In genomic region chr6:5992551-5993225, GRCh38 we compare ENCODE assay signal across 17 cellular contexts. TPM values are rescaled to one million over a fixed set of nuclear protein-coding genes. Genes with fewer than 3 reads are reported as not detected.
"Had no signal": no experiment of that assay in that cellular context is flagged by ENCODE, and none has a peak within 500 bp of the region (broad histone marks: within the 10 kb centered on the region; RNA-seq: fewer than 3 reads in every experiment).

No MANE protein-coding gene starts in this region.

- H3K4me3 ChIP-seq: ascending aorta, coronary artery, tibial artery, uterus had no signal

- H3K27ac Mint-ChIP-seq: activated B cell treated with CpG ODN at 0.5 μM for 24 hours; effector memory CD8-positive, alpha-beta T cell; stimulated activated memory B cell treated with anti-CD40 and anti-IgM and Interleukin-4, amounts not matched to agents 10 μg/mL and 1 μg/mL and 100 μg/mL, for 72 hours had no signal

- H3K27ac ChIP-seq: ascending aorta, coronary artery, neutrophil, tibial artery, uterus had no signal

- H3K36me3 ChIP-seq: ascending aorta, neutrophil, tibial artery, uterus had no signal

- H3K9me3 ChIP-seq: ascending aorta, neutrophil, tibial artery, uterus had no signal

- H3K9me3 Mint-ChIP-seq: activated naive CD8-positive, alpha-beta T cell treated with anti-CD3 and anti-CD28 coated beads, Interleukin-2, amount 50 U/mL, for 24 hours; effector memory CD8-positive, alpha-beta T cell had no signal

- H3K4me3 Mint-ChIP-seq: activated B cell treated with CpG ODN at 0.5 μM for 24 hours; activated CD4-positive, alpha-beta T cell treated with anti-CD3 and anti-CD28 coated beads, Interleukin-2, amount 10 ng/mL, durations not matched to agents 7 days and 5 days; activated naive CD8-positive, alpha-beta T cell treated with anti-CD3 and anti-CD28 coated beads, Interleukin-2, amount 50 U/mL, for 24 hours; effector memory CD8-positive, alpha-beta T cell; stimulated activated memory B cell treated with anti-CD40 and anti-IgM and Interleukin-4, amounts not matched to agents 10 μg/mL and 1 μg/mL and 100 μg/mL, for 72 hours had no signal

- DNase-seq: activated B cell treated with CpG ODN at 0.5 μM for 24 hours; activated CD4-positive, alpha-beta T cell treated with anti-CD3 and anti-CD28 coated beads, Interleukin-2, amount 10 ng/mL, durations not matched to agents 7 days and 5 days; activated CD8-positive, alpha-beta memory T cell treated with anti-CD3 and anti-CD28 coated beads for 24 hours; activated naive CD4-positive, alpha-beta T cell treated with Interleukin-2 at 50 U/mL for 16 hours; activated naive CD8-positive, alpha-beta T cell treated with anti-CD3 and anti-CD28 coated beads, Interleukin-2, amount 50 U/mL, for 24 hours; caudate nucleus; effector memory CD8-positive, alpha-beta T cell; erythroblast; left ventricle myocardium superior; right cardiac atrium; stimulated activated CD4-positive, alpha-beta T cell treated with anti-CD3 and anti-CD28 coated beads, Interleukin-1b, Interleukin-23, amount 100 ng/mL, for 48 hours; tibial artery; uterus had no signal

RNA-seq across cellular contexts. Expression of gene NRN1, which starts 14.0 kb away (rescaled TPM):
- total RNA-seq: activated B cell treated with CpG ODN at 0.5 μM for 24 hours had no signal
